Comparison of ENCODE assay signal across 8 cellular contexts in genomic region chr2:237774811-237775553, GRCh38. TPM values are rescaled to one million over a fixed set of nuclear protein-coding genes. Genes with fewer than 3 reads are reported as not detected.
DNase-seq lines count a peak whose midpoint lies in the region; ATAC-seq and FAIRE-seq lines count a peak whose summit lies in the region.

No MANE protein-coding gene starts in this region.

- no peak overlapping the region for H3K4me3 ChIP-seq in H7 (ENCODE audit: insufficient read depth, low read depth, low read length)

- in situ Hi-C loops in Caki2 (cut with HindIII; ENCODE audit: low pct_unique_long_range_greater_than_20kb, low sequenced_read_pairs) = no loop called here

- H3K4me1 Mint-ChIP-seq in activated CD4-positive, alpha-beta T cell treated with anti-CD3 and anti-CD28 coated beads, Interleukin-2, amount 10 ng/mL, durations not matched to agents 7 days and 5 days = no peaks in the 10 kb centered on the region
- H3K4me1 Mint-ChIP-seq in naive thymus-derived CD8-positive, alpha-beta T cell = peaks cover 0 to 3% (median 0%) of the 10 kb centered on the region in 4 donors

- DNase-seq in Caki2 (ENCODE audit: low read depth) (peak; percentile 18), H7 (peak; percentile 80), NCI-H460 (ENCODE audit: extremely low read depth, low read depth) (peak; percentile 53), urothelium cell line (ENCODE audit: low spot score) (peak; percentile 69)
- DNase-seq in activated CD4-positive, alpha-beta T cell treated with anti-CD3 and anti-CD28 coated beads, Interleukin-2, amount 10 ng/mL, durations not matched to agents 7 days and 5 days = peak; percentile 59
- DNase-seq in naive thymus-derived CD8-positive, alpha-beta T cell = peak in 6 of 10 donors; percentile 20 to 33 (median 28)

- H3K36me3 Mint-ChIP-seq in activated CD4-positive, alpha-beta T cell treated with anti-CD3 and anti-CD28 coated beads, Interleukin-2, amount 10 ng/mL, durations not matched to agents 7 days and 5 days (ENCODE audit: low read depth) = peaks cover 62% of the 10 kb centered on the region
- H3K36me3 Mint-ChIP-seq in naive thymus-derived CD8-positive, alpha-beta T cell = peaks cover 27 to 90% (median 55%) of the 10 kb centered on the region in 3 donors

- H3K27me3 Mint-ChIP-seq in activated CD4-positive, alpha-beta T cell treated with anti-CD3 and anti-CD28 coated beads, Interleukin-2, amount 10 ng/mL, durations not matched to agents 7 days and 5 days = no peaks in the 10 kb centered on the region
- H3K27me3 Mint-ChIP-seq in naive thymus-derived CD8-positive, alpha-beta T cell = no peaks in the 10 kb centered on the region

- POLR2A ChIA-PET in activated CD4-positive, alpha-beta T cell treated with anti-CD3 and anti-CD28 coated beads, Interleukin-2, amount 10 ng/mL, durations not matched to agents 7 days and 5 days (lab: Charles Lee) = no interaction called here
- POLR2A ChIA-PET in naive thymus-derived CD8-positive, alpha-beta T cell (lab: Charles Lee) = no interaction called here

- H3K27me3 ChIP-seq in H7 (ENCODE audit: control insufficient read depth, insufficient read depth, low read length) = no peaks in the 10 kb centered on the region

- no peak overlapping the region for H3K4me3 Mint-ChIP-seq in activated CD4-positive, alpha-beta T cell treated with anti-CD3 and anti-CD28 coated beads, Interleukin-2, amount 10 ng/mL, durations not matched to agents 7 days and 5 days
- H3K4me3 Mint-ChIP-seq in naive thymus-derived CD8-positive, alpha-beta T cell = no peak overlapping the region

- peak; percentile 9 for FAIRE-seq in urothelium cell line (lab: Jason Lieb, UNC)

- CTCF ChIA-PET in activated CD4-positive, alpha-beta T cell treated with anti-CD3 and anti-CD28 coated beads, Interleukin-2, amount 10 ng/mL, durations not matched to agents 7 days and 5 days (lab: Charles Lee) = interaction anchor here (1.1 to 1.5 kb wide), 5 partner anchors 29 to 262 kb away, joined by 3 to 4 read pairs (median 3); no protein-coding TSS in a partner anchor

- ATAC-seq in esophagus mucosa (peak; percentile 84), HG03571 (IDR thresholded peaks at IDR 0.05; ENCODE audit: unreplicated experiment) (no peak)
- peak; percentile 51 to 52 for ATAC-seq in naive thymus-derived CD8-positive, alpha-beta T cell

- peaks cover 6% of the 10 kb centered on the region for H3K36me3 ChIP-seq in H7 (replicated peaks; ENCODE audit: control insufficient read depth, insufficient read depth, low read length)

- peaks cover 2% of the 10 kb centered on the region for H3K9me3 Mint-ChIP-seq in activated CD4-positive, alpha-beta T cell treated with anti-CD3 and anti-CD28 coated beads, Interleukin-2, amount 10 ng/mL, durations not matched to agents 7 days and 5 days
- H3K9me3 Mint-ChIP-seq in naive thymus-derived CD8-positive, alpha-beta T cell = peaks cover 0 to 3% (median 0%) of the 10 kb centered on the region in 9 donors

- H3K27ac Mint-ChIP-seq in activated CD4-positive, alpha-beta T cell treated with anti-CD3 and anti-CD28 coated beads, Interleukin-2, amount 10 ng/mL, durations not matched to agents 7 days and 5 days = no peak overlapping the region
- H3K27ac Mint-ChIP-seq in naive thymus-derived CD8-positive, alpha-beta T cell = peak overlapping the region in 3 of 10 donors; percentile 60 to 87 (median 65)

RNA-seq across cellular contexts. Expression of gene RBM44, which starts 23.6 kb away (rescaled TPM):
- 0.03 TPM in 1 of 2 replicates, not detected in the other for total RNA-seq in Caki2 (2014; rRNA removed; shearing (Covaris generic); ENCODE audit: low replicate concordance)
- total RNA-seq in H7 (2014; rRNA removed; shearing (Covaris generic)) = 0.94 and 1.6 TPM in 2 replicates
- total RNA-seq in NCI-H460 (2014; rRNA removed; shearing (Covaris generic)) = 0.20 and 0.32 TPM in 2 replicates
- 0.13 and 0.81 TPM in 2 replicates for polyA plus RNA-seq in NCI-H460 (2014; cell fraction: nucleus; rRNA removed)
- total RNA-seq in activated CD4-positive, alpha-beta T cell treated with anti-CD3 and anti-CD28 coated beads, Interleukin-2, amount 10 ng/mL, durations not matched to agents 7 days and 5 days = 1 to 10 TPM; 1.3 to 1.4 TPM
- total RNA-seq in esophagus mucosa = 0.36 TPM
- 1 to 10 TPM in 1 of 2 experiments, under 1 TPM in 1; 0.91 to 1.0 TPM for total RNA-seq in naive thymus-derived CD8-positive, alpha-beta T cell
- under 1 TPM in 1 of 3 donors, not detected in 2; 0.80 TPM for polyA plus RNA-seq in naive thymus-derived CD8-positive, alpha-beta T cell

Comparison
In these comparisons a context has a peak if more than half of its experiments do, and no peak if none do; other contexts are left out.
1. DNase-seq: peak in every context shown above with its lines; median percentile 80 in H7; 69 in urothelium cell line; 59 in activated CD4-positive, alpha-beta T cell treated with anti-CD3 and anti-CD28 coated beads, Interleukin-2, amount 10 ng/mL, durations not matched to agents 7 days and 5 days; 53 in NCI-H460; 28 in naive thymus-derived CD8-positive, alpha-beta T cell; 18 in Caki2.